ENCODE assay signal across 10 cellular contexts in the genomic region with DNA sequence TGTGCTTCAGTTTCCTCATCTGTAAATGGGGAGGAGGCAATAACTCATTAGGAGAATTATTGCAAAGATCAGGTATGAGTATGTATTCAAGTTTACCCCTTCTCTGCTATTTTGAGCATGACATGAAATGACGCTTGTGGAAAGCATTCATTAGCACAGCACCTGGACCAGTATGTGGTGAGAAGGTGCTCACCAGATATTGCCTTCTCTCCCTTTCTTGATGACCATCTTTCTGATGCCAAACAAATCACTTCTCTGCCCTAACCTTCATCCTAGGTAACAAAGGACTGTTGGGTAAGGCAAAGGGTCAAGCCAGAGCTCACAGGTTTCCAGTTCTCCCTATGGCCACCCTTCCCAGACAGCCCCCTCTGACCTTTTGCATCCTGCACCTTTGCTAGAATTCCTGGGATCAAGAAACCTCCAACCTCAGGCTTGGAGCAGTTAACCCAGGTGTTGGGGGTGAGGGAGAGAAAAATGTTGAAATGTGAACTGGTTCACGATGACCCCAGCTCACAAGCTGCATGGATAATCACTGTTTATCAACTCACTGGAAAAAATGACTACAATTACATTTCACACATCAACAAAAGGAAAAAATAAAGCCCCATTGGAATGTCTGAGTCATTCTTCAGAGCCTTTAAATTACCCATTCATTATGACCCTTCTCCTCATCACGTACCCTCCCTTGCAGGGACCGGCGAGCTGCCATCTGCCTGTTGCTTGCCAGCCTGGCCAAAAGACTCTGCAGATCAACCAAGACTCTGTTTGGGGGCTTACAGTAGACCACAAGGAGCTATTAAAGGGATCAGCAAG. TPM values are rescaled to one million over a fixed set of nuclear protein-coding genes. Genes with fewer than 3 reads are reported as not detected.
DNase-seq lines count a peak whose midpoint lies in the region; ATAC-seq and TF ChIP-seq lines count a peak whose summit lies in the region.
"Had no signal": no experiment of that assay in that cellular context is flagged by ENCODE, and none has a peak within 500 bp of the region (broad histone marks: within the 10 kb centered on the region; RNA-seq: fewer than 3 reads in every experiment).

No MANE protein-coding gene starts in this region.

- H4K5ac ChIP-seq in IMR-90 (ENCODE audit: low read depth, low read length) = peak overlapping the region; percentile 99

- no peak for TF ChIP-seq POLR2A in IMR-90 (IDR thresholded peaks at IDR 0.05; ENCODE audit: low read depth, low read length)

- peak overlapping the region; percentile 70 for H2AK9ac ChIP-seq in IMR-90 (replicated peaks; ENCODE audit: low read depth, low read length, poor library complexity)

- peak overlapping the region; percentile 99 for H2AK5ac ChIP-seq in IMR-90 (ENCODE audit: low read depth, low read length)

- H3K36me3 ChIP-seq in IMR-90 (ENCODE audit: control insufficient read depth, insufficient read depth, low read length) = no peaks in the 10 kb centered on the region
- no peaks in the 10 kb centered on the region for H3K36me3 ChIP-seq in mesodermal cell (ENCODE audit: control insufficient read depth, insufficient read depth, low read length)

- H3K9ac ChIP-seq in IMR-90 (ENCODE audit: low read depth, low read length) = peak overlapping the region; percentile 26

- peak overlapping the region; percentile 99 for H2BK20ac ChIP-seq in IMR-90 (ENCODE audit: low read depth, low read length)

- TF ChIP-seq CTCF in IMR-90 (conservative IDR thresholded peaks at IDR 0.05; ENCODE audit: low read depth, low read length) = no peak
- TF ChIP-seq CTCF in astrocyte of the spinal cord (IDR thresholded peaks at IDR 0.05; ENCODE audit: low read depth, low read length) = no peak

- peak overlapping the region; percentile 60 for H2BK15ac ChIP-seq in IMR-90 (ENCODE audit: low read depth, low read length)

- intact Hi-C loops in IMR-90 (cut with micrococcal nuclease) (no loop called here), sciatic nerve (cut with DNase I) (no loop called here)

- H3K27ac ChIP-seq in IMR-90 (ENCODE audit: insufficient read depth, low read length) (peak overlapping the region; percentile 90), mesodermal cell (ENCODE audit: low read depth, low read length, severe bottlenecking) (peak overlapping the region; percentile 19), caudate nucleus (ENCODE audit: low read depth, low read length) (no peak overlapping the region)

- H3K4me1 ChIP-seq in IMR-90 (ENCODE audit: control insufficient read depth, insufficient read depth, low read length) = peaks cover 31% of the 10 kb centered on the region
- H3K4me1 ChIP-seq in mesodermal cell (ENCODE audit: control insufficient read depth, insufficient read depth, low read length, poor library complexity, severe bottlenecking) = peaks cover 9% of the 10 kb centered on the region

- BruUV-seq in IMR-90 (replicated peaks; lab: Mats Ljungman, UMichigan) = no TSS peak

- H3K9me1 ChIP-seq in IMR-90 (ENCODE audit: insufficient read depth, low read length) = peaks cover 21% of the 10 kb centered on the region

- no peak overlapping the region for H3K4me3 ChIP-seq in IMR-90 (ENCODE audit: insufficient read depth, low read depth, low read length)
- H3K4me3 ChIP-seq in astrocyte of the spinal cord (ENCODE audit: low read depth, low read length) = no peak overlapping the region
- no peak overlapping the region for H3K4me3 ChIP-seq in mesodermal cell (ENCODE audit: extremely low read depth, insufficient read depth, low read length, poor library complexity, severe bottlenecking)

- no peak for TF ChIP-seq RAD21 in IMR-90 (IDR thresholded peaks at IDR 0.05; ENCODE audit: low read length)

- peak overlapping the region; percentile 99 for H2BK5ac ChIP-seq in IMR-90 (ENCODE audit: low read depth, low read length, poor library complexity, severe bottlenecking)

- H3K9me3 ChIP-seq in IMR-90 (ENCODE audit: control insufficient read depth, insufficient read depth, low read length) (no peaks in the 10 kb centered on the region), mesodermal cell (ENCODE audit: control insufficient read depth, low read length) (no peaks in the 10 kb centered on the region)

- H2AFZ ChIP-seq in IMR-90 (replicated peaks; ENCODE audit: low read length, poor library complexity) = peak overlapping the region; percentile 72

- DNase-seq in AG20443 (ENCODE audit: low spot score) (peak; percentile 76), IMR-90 (peak; percentile 77), astrocyte of the spinal cord (ENCODE audit: low read depth, low spot score) (peak; percentile 62), NCI-H748 (lab: John Stamatoyannopoulos, UW; ENCODE audit: unreplicated experiment) (no peak), sciatic nerve (ENCODE audit: low spot score) (no peak), caudate nucleus (lab: John Stamatoyannopoulos, UW) (no peak)
- DNase-seq: activated CD4-positive, CD25-positive, alpha-beta regulatory T cell; NCI-H2081 treated with DMSO at 0.1 percent for 48 hours had no signal

- dilution Hi-C loops in IMR-90 (cut with HindIII; ENCODE audit: low sequenced_read_pairs, unreplicated experiment) = no loop called here

- H4K8ac ChIP-seq in IMR-90 (ENCODE audit: low read depth in 2 of 2, low read length in 2 of 2) = peak overlapping the region; percentile 72 to 97

- no peaks in the 10 kb centered on the region for H4K20me1 ChIP-seq in IMR-90 (ENCODE audit: insufficient read depth, low read length)

- CTCF ChIA-PET in IMR-90 (lab: Yijun Ruan, JAX) = interaction anchor here (1.4 kb wide), 1 partner anchor 435 kb away, joined by 3 read pairs; no protein-coding TSS in a partner anchor

- peak overlapping the region; percentile 91 for H3K4ac ChIP-seq in IMR-90 (ENCODE audit: low read depth, low read length)

- H3K27me3 ChIP-seq in IMR-90 (ENCODE audit: control insufficient read depth, insufficient read depth, low read length) = no peaks in the 10 kb centered on the region

- peak overlapping the region; percentile 78 for H3K56ac ChIP-seq in IMR-90 (ENCODE audit: extremely low read depth, insufficient read depth, low read length)

- H3K18ac ChIP-seq in IMR-90 (ENCODE audit: low read depth, low read length) = peak overlapping the region; percentile 97

- H3K79me1 ChIP-seq in IMR-90 (ENCODE audit: low read depth in 1 of 2, low read length in 2 of 2) = peaks cover 3 to 19% of the 10 kb centered on the region in 2 experiments; a peak in 3 of 4 replicates

- ATAC-seq in IMR-90 (ENCODE audit: low read depth) = peak; percentile 64
- no peak for ATAC-seq in HG02852 (IDR thresholded peaks at IDR 0.05; ENCODE audit: unreplicated experiment)
- no peak for ATAC-seq in sciatic nerve

- peak overlapping the region; percentile 69 for H3K14ac ChIP-seq in IMR-90 (replicated peaks; ENCODE audit: low read depth, low read length)

- in situ Hi-C loops in IMR-90 (cut with MboI; ENCODE audit: low sequenced_read_pairs) = no loop called here
- in situ Hi-C loops in astrocyte of the spinal cord (cut with HindIII; ENCODE audit: low sequenced_read_pairs) = no loop called here

- H3K4me2 ChIP-seq in IMR-90 (ENCODE audit: low read depth, low read length) = peak overlapping the region; percentile 2; the same call in 1 of the 2 replicates

- WGBS in IMR-90 (ENCODE audit: extremely low coverage in 2 of 2, insufficient read length in 1 of 2), 2 experiments = 10% methylated on average over 3 of the region's 5 CpGs; no CpG with 5 or more reads in 1 of the 2 experiments
- 87 to 88% methylated on average over 4 of the region's 5 CpGs for WGBS in mesodermal cell (ENCODE audit: insufficient coverage in 2 of 2), 2 experiments

- peak overlapping the region; percentile 95 for H4K91ac ChIP-seq in IMR-90 (ENCODE audit: insufficient read depth, low read depth, low read length)

- peak overlapping the region; percentile 96 for H2BK120ac ChIP-seq in IMR-90 (ENCODE audit: low read depth, low read length)

- POLR2A ChIA-PET in IMR-90 (lab: Charles Lee; ENCODE audit: unreplicated experiment) = interaction anchor here (1.4 to 1.6 kb wide), 2 partner anchors 29 to 394 kb away, joined by 6 read pairs; no protein-coding TSS in a partner anchor

- peak overlapping the region; percentile 93 for H3K23ac ChIP-seq in IMR-90 (ENCODE audit: low read depth, low read length)

TF ChIP-seq in IMR-90, 13 proteins besides CTCF, POLR2A, EP300 and RAD21:
- TF ChIP-seq CHD1 (IDR thresholded peaks at IDR 0.05; ENCODE audit: low read depth, low read length) (no peak), MAZ (IDR thresholded peaks at IDR 0.05; ENCODE audit: borderline replicate concordance, low read depth, low read length) (no peak), SMC3 (IDR thresholded peaks at IDR 0.05; ENCODE audit: low read depth, low read length) (peak; percentile 5; the same call in 1 of the 2 replicates), RCOR1 (IDR thresholded peaks at IDR 0.05; ENCODE audit: insufficient replicate concordance, low read length) (no peak), MAFK (IDR thresholded peaks at IDR 0.05; ENCODE audit: low read depth, low read length) (0 out of 2 replicates have a peak, but pooled peaks have one; percentile 3), MXI1 (IDR thresholded peaks at IDR 0.05; ENCODE audit: borderline replicate concordance, low read depth, low read length) (no peak), BHLHE40 (IDR thresholded peaks at IDR 0.05; ENCODE audit: low read depth, low read length) (0 out of 2 replicates have a peak, but pooled peaks have one; percentile 9), RFX5 (IDR thresholded peaks at IDR 0.05; ENCODE audit: low read depth, low read length) (no peak), CEBPB (IDR thresholded peaks at IDR 0.05; ENCODE audit: low read depth, low read length) (no peak), FOS (IDR thresholded peaks at IDR 0.05; ENCODE audit: low read depth, low read length) (peak; percentile 78), NFE2L2 (IDR thresholded peaks at IDR 0.05; ENCODE audit: low read depth, low read length) (peak; percentile 55; the same call in 1 of the 2 replicates)
- TF ChIP-seq, protein P1, sequence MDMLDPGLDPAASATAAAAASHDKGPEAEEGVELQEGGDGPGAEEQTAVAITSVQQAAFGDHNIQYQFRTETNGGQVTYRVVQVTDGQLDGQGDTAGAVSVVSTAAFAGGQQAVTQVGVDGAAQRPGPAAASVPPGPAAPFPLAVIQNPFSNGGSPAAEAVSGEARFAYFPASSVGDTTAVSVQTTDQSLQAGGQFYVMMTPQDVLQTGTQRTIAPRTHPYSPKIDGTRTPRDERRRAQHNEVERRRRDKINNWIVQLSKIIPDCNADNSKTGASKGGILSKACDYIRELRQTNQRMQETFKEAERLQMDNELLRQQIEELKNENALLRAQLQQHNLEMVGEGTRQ (IDR thresholded peaks at IDR 0.05; ENCODE audit: low read depth, low read length) = no peak

RNA-seq across cellular contexts. Expression of a gene that starts 41.6 kb away (rescaled TPM):
- 155 and 158 TPM in 2 replicates for total RNA-seq in IMR-90 (2012; rRNA removed)
- 163 and 202 TPM in 2 replicates for polyA plus RNA-seq in IMR-90 (2012; rRNA removed)
- 108 and 247 TPM in 2 replicates for polyA plus RNA-seq in IMR-90 (2012; cell fraction: cytosol; rRNA removed)
- polyA plus RNA-seq in IMR-90 (2012; cell fraction: nucleus; rRNA removed; ENCODE audit: low replicate concordance) = 92.9 and 150 TPM in 2 replicates
- 69.1 TPM for polyA plus RNA-seq in mesodermal cell (2013, experiment 1 of 2)
- polyA plus RNA-seq in mesodermal cell (2013, experiment 2 of 2) = 71.0 TPM
- 19.8 TPM for total RNA-seq in sciatic nerve

Comparison
In these comparisons a context has a peak if more than half of its experiments do, and no peak if none do; other contexts are left out.
1. DNase-seq: peak in AG20443 (single experiment), IMR-90 (single experiment) and astrocyte of the spinal cord (single experiment); none in NCI-H748 (single experiment), sciatic nerve (single experiment) and caudate nucleus (0 of 61).